In the genomic region with DNA sequence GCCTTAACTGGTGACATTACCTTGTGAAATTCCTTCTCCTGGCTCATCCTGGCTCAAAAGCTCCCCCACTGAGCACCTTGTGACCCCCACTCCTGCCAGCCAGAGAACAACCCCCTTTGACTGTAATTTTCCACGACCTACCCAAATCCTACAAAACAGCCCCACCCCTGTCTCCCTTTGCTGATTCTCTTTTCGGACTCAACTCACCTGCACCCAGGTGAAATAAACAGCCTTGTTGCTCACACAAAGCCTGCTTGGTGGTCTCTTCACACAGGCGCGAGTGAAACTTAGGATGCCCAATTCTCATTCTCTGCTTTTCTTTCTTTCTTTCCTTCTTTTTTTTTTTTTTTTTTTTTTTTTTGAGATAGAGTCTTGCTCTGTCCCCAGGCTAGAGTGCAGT, we compare ENCODE assay signal across 8 cellular contexts.
A peak's percentile ranks its signal among the peaks of the same experiment; 100 is the strongest.
DNase-seq lines count a peak whose midpoint lies in the region; ATAC-seq, FAIRE-seq and TF ChIP-seq lines count a peak whose summit lies in the region.
"Not testable (repeated sequence)": the region's sequence is repeated elsewhere in the genome, so short reads cannot be mapped to it uniquely, and the experiment has no call there.

No MANE protein-coding gene starts in this region.

- H3K4me1 Mint-ChIP-seq in GM23338 (peaks cover 16% of the 10 kb centered on the region), H9 (peaks cover 11 to 12% of the 10 kb centered on the region in 2 experiments), WTC11 (peaks cover 26% of the 10 kb centered on the region), endodermal cell (peaks cover 11% of the 10 kb centered on the region)

- intact Hi-C loops in K562 (cut with micrococcal nuclease) = not testable (repeated sequence)

- H3K4me3 ChIP-seq in GM23338; HUES6 (ENCODE audit: low read depth, low read length); K562; H1 (ENCODE audit: extremely low read depth in 1 of 4, insufficient read depth in 2 of 4, low read depth in 3 of 4, low read length in 4 of 4); endodermal cell (ENCODE audit: low read length); mesendoderm (ENCODE audit: low read length): not testable (repeated sequence)

- H3K79me1 ChIP-seq in H9 (ENCODE audit: insufficient read depth, low read depth, low read length, poor library complexity, severe bottlenecking); H1 (ENCODE audit: low read depth, low read length); mesendoderm (ENCODE audit: low read length): not testable (repeated sequence)

- H2BK15ac ChIP-seq in H9 (ENCODE audit: low read depth, low read length); H1 (ENCODE audit: low read length); mesendoderm (replicated peaks; ENCODE audit: low read depth): not testable (repeated sequence)

- BruUV-seq in K562 (replicated peaks; lab: Mats Ljungman, UMichigan) = not testable (repeated sequence)

- not testable (repeated sequence) for H3K36me3 ChIP-seq in GM23338 (ENCODE audit: insufficient read depth); HUES6 (ENCODE audit: control insufficient read depth, insufficient read depth, low read length); K562 (ENCODE audit: control insufficient read depth, insufficient read depth, low read length); H1 (ENCODE audit: control insufficient read depth in 2 of 4, insufficient read depth in 4 of 4, low read length in 3 of 4); endodermal cell (ENCODE audit: control insufficient read depth, insufficient read depth, low read length); mesendoderm (ENCODE audit: control insufficient read depth, insufficient read depth, low read length)

- not testable (repeated sequence) for H2BK5ac ChIP-seq in H9 (ENCODE audit: insufficient read length, low read length); mesendoderm (ENCODE audit: low read length)
- peak overlapping the region; percentile 85; the same call in 1 of the 2 replicates for H2BK5ac ChIP-seq in H1 (ENCODE audit: low read depth, low read length)

- not testable (repeated sequence) for H3K9me1 ChIP-seq in K562 (ENCODE audit: control insufficient read depth, insufficient read depth, low read length)

- H3T11ph ChIP-seq in H9 (ENCODE audit: low read length) = not testable (repeated sequence)

- not testable (repeated sequence) for ATAC-seq in GM23338, WTC11, K562

- DNase-seq in GM23338 (ENCODE audit: low spot score); H9; WTC11 (ENCODE audit: low spot score); K562 (ENCODE audit: extremely low read depth in 1 of 4, low spot score in 3 of 4); H1 (ENCODE audit: low read depth in 1 of 2, low spot score in 2 of 2): not testable (repeated sequence)
- DNase-seq in endodermal cell (peak; percentile 71), mesendoderm (peak; percentile 59)

- not testable (repeated sequence) for H2AK5ac ChIP-seq in H9 (ENCODE audit: insufficient read length, low read length); H1 (ENCODE audit: low read depth, low read length); mesendoderm (ENCODE audit: low read length)

- peak overlapping the region; percentile 58 for H3K27ac Mint-ChIP-seq in GM23338
- peak overlapping the region; percentile 3 to 87 (median 71); a peak in 5 of 7 replicates for H3K27ac Mint-ChIP-seq in H9
- peak overlapping the region; percentile 87 for H3K27ac Mint-ChIP-seq in WTC11
- H3K27ac Mint-ChIP-seq in endodermal cell = peak overlapping the region; percentile 74

- not testable (repeated sequence) for H3K27me3 ChIP-seq in GM23338 (ENCODE audit: insufficient read depth); H9 (ENCODE audit: insufficient read depth, low read length); HUES6 (ENCODE audit: control insufficient read depth, insufficient read depth, low read length); H1 (replicated peaks in 1 of 4; ENCODE audit: control insufficient read depth in 3 of 4, extremely low read depth in 1 of 4, insufficient read depth in 3 of 4, low read length in 3 of 4); endodermal cell (ENCODE audit: control insufficient read depth, insufficient read depth, low read length, poor library complexity, severe bottlenecking); mesendoderm (ENCODE audit: insufficient read depth, low read length, poor library complexity)
- peaks cover 52 to 67% of the 10 kb centered on the region in 2 experiments for H3K27me3 ChIP-seq in K562 (ENCODE audit: control insufficient read depth in 2 of 2, insufficient read depth in 2 of 2, low read length in 2 of 2)

- FAIRE-seq in K562 (lab: Jason Lieb, UNC); H1 (lab: Jason Lieb, UNC): not testable (repeated sequence)

- peaks cover 14% of the 10 kb centered on the region for H3K36me3 Mint-ChIP-seq in GM23338 (ENCODE audit: low read depth)
- not testable (repeated sequence) for H3K36me3 Mint-ChIP-seq in H9 (ENCODE audit: insufficient read depth in 1 of 3, low read depth in 3 of 3); endodermal cell (ENCODE audit: low read depth)
- peaks cover 11% of the 10 kb centered on the region for H3K36me3 Mint-ChIP-seq in WTC11

- not testable (repeated sequence) for H3K23ac ChIP-seq in H9 (ENCODE audit: insufficient read length, low read depth, low read length); H1 (ENCODE audit: insufficient read length); mesendoderm (ENCODE audit: low read length)

- not testable (repeated sequence) for H4K8ac ChIP-seq in H9 (replicated peaks; ENCODE audit: insufficient read length, low read depth, low read length); H1 (ENCODE audit: extremely low read depth, insufficient read depth, low read length); mesendoderm (ENCODE audit: low read depth, low read length)

- TF ChIP-seq RAD21 in K562 (CRISPR knock-in tag; conservative IDR thresholded peaks at IDR 0.05 in 1 of 2, IDR thresholded peaks at IDR 0.05 in 1 of 2); H1 (IDR thresholded peaks at IDR 0.05 in 1 of 2, conservative IDR thresholded peaks at IDR 0.05 in 1 of 2; ENCODE audit: low read depth in 2 of 2, low read length in 2 of 2): not testable (repeated sequence)

- H2AFZ ChIP-seq in GM23338 = peak overlapping the region; percentile 97
- H2AFZ ChIP-seq in H9 (ENCODE audit: low read length); K562 (ENCODE audit: low read depth, low read length); H1 (ENCODE audit: low read length): not testable (repeated sequence)

- TF ChIP-seq POLR2A in K562 (conservative IDR thresholded peaks at IDR 0.05); H1 (IDR thresholded peaks at IDR 0.05; ENCODE audit: control extremely low read depth in 1 of 2, low read depth in 2 of 2, low read length in 2 of 2): not testable (repeated sequence)

- not testable (repeated sequence) for H3K9ac ChIP-seq in H9 (ENCODE audit: extremely low read depth, insufficient read length, low read length); K562 (ENCODE audit: insufficient read depth in 1 of 2, low read depth in 2 of 2, low read length in 2 of 2); H1 (replicated peaks in 1 of 4; ENCODE audit: extremely low read depth in 1 of 4, low read depth in 3 of 4, low read length in 3 of 4); endodermal cell (ENCODE audit: extremely low read depth, low read length, poor library complexity, severe bottlenecking); mesendoderm (ENCODE audit: low read length)
- peak overlapping the region; percentile 59 for H3K9ac ChIP-seq in HUES6 (ENCODE audit: low read length)

- H3K4ac ChIP-seq in H9 (ENCODE audit: low read depth, low read length); H1 (replicated peaks; ENCODE audit: insufficient read length, low read depth, low read length); mesendoderm (ENCODE audit: low read depth, low read length): not testable (repeated sequence)

- H3K4me2 ChIP-seq in GM23338 (peak overlapping the region; percentile 44), H1 (ENCODE audit: insufficient read depth in 1 of 2, low read depth in 2 of 2, low read length in 2 of 2) (peak overlapping the region in 1 of 2 experiments; percentile 32; a peak in 1 of 4 replicates)
- H3K4me2 ChIP-seq in H9 (ENCODE audit: insufficient read depth, insufficient read length, low read length); K562 (ENCODE audit: insufficient read depth, low read length); mesendoderm (ENCODE audit: low read length): not testable (repeated sequence)

- CTCF ChIA-PET in WTC11 (lab: Charles Lee) (interaction anchor here (0.6 to 0.7 kb wide), 3 partner anchors 18 to 672 kb away, joined by 3 read pairs; no protein-coding TSS in a partner anchor), K562 (lab: Yijun Ruan, JAX; ENCODE audit: low intra/inter-chr PET ratio) (interaction anchor here (0.6 kb wide), 1 partner anchor 1686 kb away, joined by 3 read pairs; no protein-coding TSS in a partner anchor)
- CTCF ChIA-PET in H1 (lab: Charles Lee; ENCODE audit: partially characterized antibody) = not testable (repeated sequence)

- no CpG with 5 or more reads among the region's 4 CpGs for WGBS in H9 (ENCODE audit: extremely low coverage, insufficient read length, low lambda C conversion rate)
- 45% methylated on average over 4 of the region's 4 CpGs for WGBS in K562 (ENCODE audit: insufficient coverage, low coverage, missing lambda C conversion rate)
- 73% methylated on average over 4 of the region's 4 CpGs; no CpG with 5 or more reads in 1 of the 2 experiments for WGBS in H1 (ENCODE audit: extremely low coverage in 1 of 2, insufficient coverage in 1 of 2, insufficient read length in 1 of 2, insufficient replicate concordance in 2 of 2, low coverage in 1 of 2, low lambda C conversion rate in 2 of 2, missing lambda C conversion rate in 1 of 2), 2 experiments
- WGBS in endodermal cell (ENCODE audit: insufficient coverage in 1 of 2, insufficient read length in 1 of 2), 2 experiments = 80 to 82% methylated on average over 2 to 4 of the region's 4 CpGs
- no CpG with 5 or more reads among the region's 4 CpGs for WGBS in mesendoderm (ENCODE audit: extremely low coverage, insufficient coverage, low lambda C conversion rate)

- TF ChIP-seq EP300 in K562 (IDR thresholded peaks at IDR 0.05; ENCODE audit: low read length); H1 (IDR thresholded peaks at IDR 0.05; ENCODE audit: borderline replicate concordance in 1 of 2, low read depth in 2 of 2, low read length in 2 of 2): not testable (repeated sequence)

- not testable (repeated sequence) for H3F3A ChIP-seq in GM23338 (replicated peaks; ENCODE audit: low read depth)

- H4K20me1 ChIP-seq in GM23338 (replicated peaks; ENCODE audit: insufficient read depth); H9 (ENCODE audit: control insufficient read depth, insufficient read depth, insufficient read length); K562 (replicated peaks; ENCODE audit: control insufficient read depth, insufficient read depth, low read length); H1 (replicated peaks in 1 of 2; ENCODE audit: control insufficient read depth in 1 of 2, insufficient read depth in 2 of 2, low read length in 2 of 2): not testable (repeated sequence)

- H4K5ac ChIP-seq in H9 (ENCODE audit: insufficient read length, low read depth, low read length); mesendoderm (ENCODE audit: low read length): not testable (repeated sequence)
- peak overlapping the region; percentile 68 for H4K5ac ChIP-seq in H1 (ENCODE audit: insufficient read length, low read depth, low read length)

- peak overlapping the region; percentile 77 for H3K27ac ChIP-seq in GM23338 (ENCODE audit: low read depth)
- H3K27ac ChIP-seq in H9 (ENCODE audit: insufficient read length, low read depth, low read length) = peak overlapping the region; percentile 79
- not testable (repeated sequence) for H3K27ac ChIP-seq in HUES6 (ENCODE audit: low read depth, low read length); K562 (ENCODE audit: extremely low read depth, low read depth, low read length); H1 (ENCODE audit: low read depth, low read length); endodermal cell (ENCODE audit: low read depth, low read length); mesendoderm (ENCODE audit: low read depth, low read length)

- peaks cover 17% of the 10 kb centered on the region for H3K27me3 Mint-ChIP-seq in GM23338 (ENCODE audit: insufficient read depth, low read depth, poor library complexity)
- H3K27me3 Mint-ChIP-seq in H9 (ENCODE audit: low read depth); WTC11 (ENCODE audit: low read depth); endodermal cell (ENCODE audit: insufficient read depth): not testable (repeated sequence)

- H3K14ac ChIP-seq in H9 (ENCODE audit: insufficient read depth, low read length); H1 (ENCODE audit: insufficient read length): not testable (repeated sequence)

- not testable (repeated sequence) for H3K79me2 ChIP-seq in GM23338 (replicated peaks; ENCODE audit: insufficient read depth); H9 (ENCODE audit: insufficient read depth, low read length); K562 (ENCODE audit: control insufficient read depth, insufficient read depth, low read length); H1 (ENCODE audit: control insufficient read depth in 1 of 2, insufficient read depth in 2 of 2, low read length in 2 of 2); mesendoderm (ENCODE audit: control insufficient read depth, insufficient read depth, low read length)

- in situ Hi-C loops in K562 (cut with MboI) = not testable (repeated sequence)

- H2BK120ac ChIP-seq in H9 (ENCODE audit: low read depth, low read length, poor library complexity, severe bottlenecking); H1 (replicated peaks; ENCODE audit: low read depth, low read length); mesendoderm (ENCODE audit: low read depth, low read length): not testable (repeated sequence)

- H3K56ac ChIP-seq in H9 (ENCODE audit: insufficient read length, low read depth, low read length); H1 (replicated peaks; ENCODE audit: insufficient read length, low read depth, low read length); mesendoderm (ENCODE audit: low read length): not testable (repeated sequence)

- H3K9me3 Mint-ChIP-seq in GM23338 = peaks cover 18% of the 10 kb centered on the region
- H3K9me3 Mint-ChIP-seq in H9 = peaks cover 11 to 13% of the 10 kb centered on the region in 2 experiments; a peak in 3 of 5 replicates
- H3K9me3 Mint-ChIP-seq in WTC11 = peaks cover 21% of the 10 kb centered on the region
- H3K9me3 Mint-ChIP-seq in endodermal cell = peaks cover 26% of the 10 kb centered on the region

- H3K4me3 Mint-ChIP-seq in GM23338, WTC11, endodermal cell: not testable (repeated sequence)
- H3K4me3 Mint-ChIP-seq in H9 = peak overlapping the region; percentile 24 to 52; a peak in 3 of 5 replicates

- H4K91ac ChIP-seq in H9 (ENCODE audit: insufficient read length, low read depth, low read length); H1 (replicated peaks; ENCODE audit: insufficient read length, low read length): not testable (repeated sequence)

- H2BK20ac ChIP-seq in H9 (ENCODE audit: low read depth, low read length, poor library complexity, severe bottlenecking); H1 (ENCODE audit: low read length): not testable (repeated sequence)

- H3K4me1 ChIP-seq in GM23338 (ENCODE audit: insufficient read depth) (peaks cover 11% of the 10 kb centered on the region; the same call in 1 of the 2 replicates), H1 (replicated peaks in 1 of 4; ENCODE audit: control insufficient read depth in 3 of 4, insufficient read depth in 4 of 4, low read length in 3 of 4) (peaks cover 4 to 10% (median 7%) of the 10 kb centered on the region in 4 experiments)
- not testable (repeated sequence) for H3K4me1 ChIP-seq in H9 (ENCODE audit: insufficient read depth, low read length); HUES6 (ENCODE audit: control insufficient read depth, insufficient read depth, low read length); K562 (replicated peaks in 1 of 2; ENCODE audit: control insufficient read depth in 2 of 2, insufficient read depth in 2 of 2, low read length in 2 of 2); endodermal cell (ENCODE audit: control insufficient read depth, insufficient read depth, low read length); mesendoderm (ENCODE audit: control insufficient read depth, low read depth, low read length)

- not testable (repeated sequence) for TF ChIP-seq CTCF in GM23338 (conservative IDR thresholded peaks at IDR 0.05; ENCODE audit: low read depth in 2 of 2); H9 (conservative IDR thresholded peaks at IDR 0.05); WTC11 (IDR thresholded peaks at IDR 0.05); K562 (IDR thresholded peaks at IDR 0.05 in 2 of 3, conservative IDR thresholded peaks at IDR 0.05 in 1 of 3; ENCODE audit: insufficient read depth in 2 of 3, low read depth in 1 of 3, low read length in 3 of 3); H1 (IDR thresholded peaks at IDR 0.05; ENCODE audit: control extremely low read depth in 1 of 3, insufficient read depth in 1 of 3, low read depth in 1 of 3, low read length in 3 of 3); endodermal cell (conservative IDR thresholded peaks at IDR 0.05)

- not testable (repeated sequence) for H2BK12ac ChIP-seq in H9 (ENCODE audit: insufficient read length, low read depth, low read length); H1 (ENCODE audit: low read depth, low read length)

- H3K18ac ChIP-seq in H9 (ENCODE audit: insufficient read length, low read depth, low read length); H1 (ENCODE audit: extremely low read depth, low read length); mesendoderm (ENCODE audit: low read length): not testable (repeated sequence)

- not testable (repeated sequence) for H3K9me3 ChIP-seq in H9 (ENCODE audit: control insufficient read depth, low read depth, low read length); HUES6 (ENCODE audit: control insufficient read depth, insufficient read depth, low read depth, low read length); K562 (replicated peaks; ENCODE audit: control insufficient read depth, insufficient read depth, low read depth, low read length); H1 (ENCODE audit: insufficient read depth in 2 of 2, low read depth in 1 of 2, low read length in 1 of 2); endodermal cell (ENCODE audit: control insufficient read depth, low read length)

- not testable (repeated sequence) for H3K9me2 ChIP-seq in GM23338 (ENCODE audit: insufficient read depth)

- H3K23me2 ChIP-seq in H9 (ENCODE audit: insufficient read length, low read depth, low read length, poor library complexity, severe bottlenecking); H1 (ENCODE audit: low read depth, low read length): not testable (repeated sequence)

- POLR2A ChIA-PET in WTC11 (lab: Charles Lee) = interaction anchor here (0.7 kb wide), 1 partner anchor 38 kb away, joined by 3 read pairs; no protein-coding TSS in a partner anchor
- POLR2A ChIA-PET in K562 (lab: Yijun Ruan, JAX); H1 (lab: Charles Lee; ENCODE audit: partially characterized antibody): not testable (repeated sequence)
